In genomic region chr22:49861642-49862407, GRCh38 we compare ENCODE assay signal across 16 cellular contexts. TPM values are rescaled to one million over a fixed set of nuclear protein-coding genes. Genes with fewer than 3 reads are reported as not detected.
DNase-seq lines count a peak whose midpoint lies in the region; ATAC-seq, FAIRE-seq and TF ChIP-seq lines count a peak whose summit lies in the region.
"Had no signal": no experiment of that assay in that cellular context is flagged by ENCODE, and none has a peak within 500 bp of the region (broad histone marks: within the 10 kb centered on the region; RNA-seq: fewer than 3 reads in every experiment).

No MANE protein-coding gene starts in this region.

- peaks cover 54% of the 10 kb centered on the region for H3K4me1 Mint-ChIP-seq in activated naive CD8-positive, alpha-beta T cell (ENCODE audit: low read depth)
- H3K4me1 Mint-ChIP-seq in activated naive CD8-positive, alpha-beta T cell treated with anti-CD3 and anti-CD28 coated beads, Interleukin-2, amount 50 U/mL, for 24 hours, result peaks cover 47% of the 10 kb centered on the region
- H3K4me1 Mint-ChIP-seq in stimulated activated naive B cell treated with anti-CD40 and anti-IgM and Interleukin-4, amounts not matched to agents 10 μg/mL and 1 μg/mL and 100 μg/mL, for 72 hours, result peaks cover 19 to 53% of the 10 kb centered on the region in 2 donors

- H3K36me3 ChIP-seq in Peyer's patch (no peaks in the 10 kb centered on the region), H1 (ENCODE audit: control insufficient read depth in 2 of 4, insufficient read depth in 4 of 4, low read length in 3 of 4) (no peaks in the 10 kb centered on the region)
- H3K36me3 ChIP-seq: adrenal gland had no signal

- no peak overlapping the region for H4K91ac ChIP-seq in H1 (replicated peaks; ENCODE audit: insufficient read length, low read length)

- no peak overlapping the region for H3K4me2 ChIP-seq in H1 (ENCODE audit: insufficient read depth in 1 of 2, low read depth in 2 of 2, low read length in 2 of 2)

- ATAC-seq in activated naive CD8-positive, alpha-beta T cell treated with anti-CD3 and anti-CD28 coated beads, Interleukin-2, amount 50 U/mL, for 24 hours, result no peak
- ATAC-seq in stimulated activated naive B cell treated with anti-CD40 and anti-IgM and Interleukin-4, amounts not matched to agents 10 μg/mL and 1 μg/mL and 100 μg/mL, for 72 hours (replicated peaks), result no peak
- ATAC-seq in activated naive CD4-positive, alpha-beta T cell treated with anti-CD3 and anti-CD28 coated beads, Interleukin-2, amount 50 U/mL, for 72 hours, result no peak
- ATAC-seq: gastrocnemius medialis; stimulated activated effector memory CD8-positive, alpha-beta T cell treated with anti-CD3 and anti-CD28 coated beads, Interleukin-12 subunit alpha, Interleukin-12 subunit beta, amount 100 ng/mL, for 72 hours had no signal

- TF ChIP-seq EP300 in H1 (IDR thresholded peaks at IDR 0.05; ENCODE audit: borderline replicate concordance in 1 of 2, low read depth in 2 of 2, low read length in 2 of 2), result no peak

- H3K27ac Mint-ChIP-seq in activated naive CD8-positive, alpha-beta T cell, result peak overlapping the region; percentile 22
- H3K27ac Mint-ChIP-seq in activated naive CD8-positive, alpha-beta T cell treated with anti-CD3 and anti-CD28 coated beads, Interleukin-2, amount 50 U/mL, for 24 hours, result no peak overlapping the region
- H3K27ac Mint-ChIP-seq in stimulated activated naive B cell treated with anti-CD40 and anti-IgM and Interleukin-4, amounts not matched to agents 10 μg/mL and 1 μg/mL and 100 μg/mL, for 72 hours, result peak overlapping the region; percentile 42
- H3K27ac Mint-ChIP-seq in activated naive CD4-positive, alpha-beta T cell treated with anti-CD3 and anti-CD28 coated beads, Interleukin-2, amount 50 U/mL, for 72 hours, result peak overlapping the region in 1 of 2 donors; percentile 13
- H3K27ac Mint-ChIP-seq: stimulated activated effector memory CD8-positive, alpha-beta T cell treated with anti-CD3 and anti-CD28 coated beads, Interleukin-12 subunit alpha, Interleukin-12 subunit beta, amount 100 ng/mL, for 72 hours had no signal

- H3K27me3 Mint-ChIP-seq in activated naive CD8-positive, alpha-beta T cell, result no peaks in the 10 kb centered on the region
- H3K27me3 Mint-ChIP-seq in activated naive CD8-positive, alpha-beta T cell treated with anti-CD3 and anti-CD28 coated beads, Interleukin-2, amount 50 U/mL, for 24 hours, result no peaks in the 10 kb centered on the region
- H3K27me3 Mint-ChIP-seq in stimulated activated naive B cell treated with anti-CD40 and anti-IgM and Interleukin-4, amounts not matched to agents 10 μg/mL and 1 μg/mL and 100 μg/mL, for 72 hours, result no peaks in the 10 kb centered on the region

- H2BK5ac ChIP-seq in H1 (ENCODE audit: low read depth, low read length), result no peak overlapping the region

- H3K4ac ChIP-seq in H1 (replicated peaks; ENCODE audit: insufficient read length, low read depth, low read length), result no peak overlapping the region

- no peaks in the 10 kb centered on the region for H3K27me3 ChIP-seq in Peyer's patch
- no peaks in the 10 kb centered on the region for H3K27me3 ChIP-seq in H1 (replicated peaks in 1 of 4; ENCODE audit: control insufficient read depth in 3 of 4, extremely low read depth in 1 of 4, insufficient read depth in 3 of 4, low read length in 3 of 4)
- H3K27me3 ChIP-seq: adrenal gland, gastrocnemius medialis had no signal

- H3K18ac ChIP-seq in H1 (ENCODE audit: extremely low read depth, low read length), result no peak overlapping the region

- H2BK15ac ChIP-seq in H1 (ENCODE audit: low read length), result no peak overlapping the region

- H3K9ac ChIP-seq in H1 (replicated peaks in 1 of 4; ENCODE audit: extremely low read depth in 1 of 4, low read depth in 3 of 4, low read length in 3 of 4), result no peak overlapping the region

- no peak overlapping the region for H3K4me3 ChIP-seq in Peyer's patch
- no peak overlapping the region for H3K4me3 ChIP-seq in H1 (ENCODE audit: extremely low read depth in 1 of 4, insufficient read depth in 2 of 4, low read depth in 3 of 4, low read length in 4 of 4)
- H3K4me3 ChIP-seq: adrenal gland, gastrocnemius medialis, HAP-1 had no signal

- no peak overlapping the region for H3K14ac ChIP-seq in H1 (ENCODE audit: insufficient read length)

- peaks cover 16% of the 10 kb centered on the region for H3K36me3 Mint-ChIP-seq in activated naive CD8-positive, alpha-beta T cell
- peaks cover 23% of the 10 kb centered on the region for H3K36me3 Mint-ChIP-seq in activated naive CD8-positive, alpha-beta T cell treated with anti-CD3 and anti-CD28 coated beads, Interleukin-2, amount 50 U/mL, for 24 hours (ENCODE audit: low read depth)
- peaks cover 21 to 33% of the 10 kb centered on the region in 2 donors for H3K36me3 Mint-ChIP-seq in stimulated activated naive B cell treated with anti-CD40 and anti-IgM and Interleukin-4, amounts not matched to agents 10 μg/mL and 1 μg/mL and 100 μg/mL, for 72 hours
- H3K36me3 Mint-ChIP-seq in activated naive CD4-positive, alpha-beta T cell treated with anti-CD3 and anti-CD28 coated beads, Interleukin-2, amount 50 U/mL, for 72 hours, result peaks cover 13 to 31% of the 10 kb centered on the region in 2 donors

- H2BK12ac ChIP-seq in H1 (ENCODE audit: low read depth, low read length), result no peak overlapping the region

- H2BK20ac ChIP-seq in H1 (ENCODE audit: low read length), result no peak overlapping the region

- TF ChIP-seq POLR2A in Peyer's patch (IDR thresholded peaks at IDR 0.05), result no peak
- no peak for TF ChIP-seq POLR2A in H1 (IDR thresholded peaks at IDR 0.05; ENCODE audit: control extremely low read depth in 1 of 2, low read depth in 2 of 2, low read length in 2 of 2)

- H3K23me2 ChIP-seq in H1 (ENCODE audit: low read depth, low read length), result no peaks in the 10 kb centered on the region

- H2AK5ac ChIP-seq in H1 (ENCODE audit: low read depth, low read length), result no peak overlapping the region

- WGBS in H1 (ENCODE audit: extremely low coverage in 1 of 2, insufficient coverage in 1 of 2, insufficient read length in 1 of 2, insufficient replicate concordance in 2 of 2, low coverage in 1 of 2, low lambda C conversion rate in 2 of 2, missing lambda C conversion rate in 1 of 2), 2 experiments, result 85% methylated on average over 28 of the region's 28 CpGs; no CpG with 5 or more reads in 1 of the 2 experiments

- no peak overlapping the region for H3K4me3 Mint-ChIP-seq in activated naive CD8-positive, alpha-beta T cell
- H3K4me3 Mint-ChIP-seq in activated naive CD8-positive, alpha-beta T cell treated with anti-CD3 and anti-CD28 coated beads, Interleukin-2, amount 50 U/mL, for 24 hours, result no peak overlapping the region
- H3K4me3 Mint-ChIP-seq in stimulated activated naive B cell treated with anti-CD40 and anti-IgM and Interleukin-4, amounts not matched to agents 10 μg/mL and 1 μg/mL and 100 μg/mL, for 72 hours, result no peak overlapping the region
- H3K4me3 Mint-ChIP-seq: stimulated activated effector memory CD8-positive, alpha-beta T cell treated with anti-CD3 and anti-CD28 coated beads, Interleukin-12 subunit alpha, Interleukin-12 subunit beta, amount 100 ng/mL, for 72 hours had no signal

- H4K5ac ChIP-seq in H1 (ENCODE audit: insufficient read length, low read depth, low read length), result no peak overlapping the region

- H3K23ac ChIP-seq in H1 (ENCODE audit: insufficient read length), result no peak overlapping the region

- peaks cover 22% of the 10 kb centered on the region for H3K79me1 ChIP-seq in H1 (ENCODE audit: low read depth, low read length)

- H3K27ac ChIP-seq in Peyer's patch (no peak overlapping the region), H1 (ENCODE audit: low read depth, low read length) (no peak overlapping the region)
- H3K27ac ChIP-seq: adrenal gland, gastrocnemius medialis had no signal

- H3K4me1 ChIP-seq in Peyer's patch (peaks cover 0 to 3% (median 0%) of the 10 kb centered on the region in 4 donors), H1 (replicated peaks in 1 of 4; ENCODE audit: control insufficient read depth in 3 of 4, insufficient read depth in 4 of 4, low read length in 3 of 4) (no peaks in the 10 kb centered on the region)
- H3K4me1 ChIP-seq: gastrocnemius medialis, HAP-1 had no signal

- peaks cover 18 to 92% of the 10 kb centered on the region in 2 experiments for H3K79me2 ChIP-seq in H1 (ENCODE audit: control insufficient read depth in 1 of 2, insufficient read depth in 2 of 2, low read length in 2 of 2)

- H3K9me3 ChIP-seq in Peyer's patch, result no peaks in the 10 kb centered on the region
- H3K9me3 ChIP-seq in H1 (ENCODE audit: insufficient read depth in 2 of 2, low read depth in 1 of 2, low read length in 1 of 2), result peaks cover 4 to 5% of the 10 kb centered on the region in 2 experiments; a peak in 1 of 4 replicates

- TF ChIP-seq RAD21 in H1 (IDR thresholded peaks at IDR 0.05 in 1 of 2, conservative IDR thresholded peaks at IDR 0.05 in 1 of 2; ENCODE audit: low read depth in 2 of 2, low read length in 2 of 2), result no peak

- POLR2A ChIA-PET in H1 (lab: Charles Lee; ENCODE audit: partially characterized antibody), result interaction anchor here (1.7 kb wide), 1 partner anchor 9 kb away, joined by 5 read pairs; no protein-coding TSS in a partner anchor

- no peak for FAIRE-seq in H1 (lab: Jason Lieb, UNC)

- H4K20me1 ChIP-seq in H1 (replicated peaks in 1 of 2; ENCODE audit: control insufficient read depth in 1 of 2, insufficient read depth in 2 of 2, low read length in 2 of 2), result peaks cover 14 to 25% of the 10 kb centered on the region in 2 experiments

- no peak overlapping the region for H3K56ac ChIP-seq in H1 (replicated peaks; ENCODE audit: insufficient read length, low read depth, low read length)

- CTCF ChIA-PET in H1 (lab: Charles Lee; ENCODE audit: partially characterized antibody), result interaction anchor here (1.6 kb wide), 1 partner anchor 10 kb away, joined by 3 read pairs; no protein-coding TSS in a partner anchor

- H3K9me3 Mint-ChIP-seq in activated naive CD8-positive, alpha-beta T cell (ENCODE audit: low read depth), result peaks cover 8% of the 10 kb centered on the region
- H3K9me3 Mint-ChIP-seq in activated naive CD8-positive, alpha-beta T cell treated with anti-CD3 and anti-CD28 coated beads, Interleukin-2, amount 50 U/mL, for 24 hours, result peaks cover 14% of the 10 kb centered on the region
- H3K9me3 Mint-ChIP-seq in stimulated activated naive B cell treated with anti-CD40 and anti-IgM and Interleukin-4, amounts not matched to agents 10 μg/mL and 1 μg/mL and 100 μg/mL, for 72 hours, result peaks cover 10 to 13% of the 10 kb centered on the region in 2 donors
- H3K9me3 Mint-ChIP-seq in activated naive CD4-positive, alpha-beta T cell treated with anti-CD3 and anti-CD28 coated beads, Interleukin-2, amount 50 U/mL, for 72 hours, result peaks cover 3 to 11% of the 10 kb centered on the region in 2 donors

- no peak overlapping the region for H2BK120ac ChIP-seq in H1 (replicated peaks; ENCODE audit: low read depth, low read length)

- no peak for DNase-seq in activated naive CD8-positive, alpha-beta T cell treated with anti-CD3 and anti-CD28 coated beads, Interleukin-2, amount 50 U/mL, for 24 hours
- DNase-seq in Peyer's patch (peak in 2 of 3 donors; percentile 18 to 33), H1 (ENCODE audit: low read depth in 1 of 2, low spot score in 2 of 2) (no peak), HK-2 (ENCODE audit: unreplicated experiment) (no peak), EL (no peak)
- DNase-seq in stimulated activated naive B cell treated with anti-CD40 and anti-IgM and Interleukin-4, amounts not matched to agents 10 μg/mL and 1 μg/mL and 100 μg/mL, for 72 hours, result no peak
- no peak for DNase-seq in activated naive CD4-positive, alpha-beta T cell treated with anti-CD3 and anti-CD28 coated beads, Interleukin-2, amount 50 U/mL, for 72 hours (ENCODE audit: low spot score in 2 of 2)
- DNase-seq: activated CD4-positive, CD25-positive, alpha-beta regulatory T cell; activated CD8-positive, alpha-beta memory T cell treated with anti-CD3 and anti-CD28 coated beads, Interleukin-2, amount 50 U/mL, for 4 hours; gastrocnemius medialis; NCI-H146; NCI-H510A had no signal

- no peak overlapping the region; the same call in 1 of the 2 replicates for H4K8ac ChIP-seq in H1 (ENCODE audit: extremely low read depth, insufficient read depth, low read length)

- TF ChIP-seq CTCF in Peyer's patch (IDR thresholded peaks at IDR 0.05), result no peak
- TF ChIP-seq CTCF in H1 (IDR thresholded peaks at IDR 0.05; ENCODE audit: control extremely low read depth in 1 of 3, insufficient read depth in 1 of 3, low read depth in 1 of 3, low read length in 3 of 3), result peak in 2 of 3 experiments; percentile 16 to 20; a peak in 2 of 4 replicates

- H2AFZ ChIP-seq in H1 (ENCODE audit: low read length), result no peak overlapping the region

RNA-seq across cellular contexts. Expression of gene ZBED4, which starts 8.2 kb away (rescaled TPM):
- 10 to 100 TPM; 14.9 to 24.0 (median 20.9) TPM for total RNA-seq in Peyer's patch
- 28.3 TPM in 2 replicates for total RNA-seq in H1 (2021; fragmentation: NEBNext Ultra II Directional; extraction: Animal tissue kit (Norgen Biotek cat#: 25700))
- 11.0 and 14.5 TPM in 2 replicates for polyA plus RNA-seq in H1 (2011; rRNA removed)
- 10.6 TPM for polyA plus RNA-seq in H1 (2011; cell fraction: cytosol; rRNA removed)
- 15.8 TPM for polyA plus RNA-seq in H1 (2011; cell fraction: nucleus; rRNA removed)
- 15.1 to 18.5 TPM (median 17.5 TPM) in 4 replicates for polyA plus RNA-seq in H1 (2012, experiment 1 of 2)
- polyA plus RNA-seq in H1 (2012, experiment 2 of 2), result 7.3 TPM
- polyA plus RNA-seq in H1 (2013, experiment 1 of 2), result 14.2 TPM
- 14.2 TPM for polyA plus RNA-seq in H1 (2013, experiment 2 of 2)
- polyA minus RNA-seq in H1 (2011; rRNA and poly(A)+ RNA removed), result 12.9 and 14.6 TPM in 2 replicates
- 16.2 TPM for polyA minus RNA-seq in H1 (2011; cell fraction: cytosol; rRNA and poly(A)+ RNA removed)
- polyA minus RNA-seq in H1 (2011; cell fraction: nucleus; rRNA and poly(A)+ RNA removed), result 14.9 TPM
- 10 to 100 TPM; 18.4 to 20.7 TPM for total RNA-seq in activated naive CD4-positive, alpha-beta T cell treated with anti-CD3 and anti-CD28 coated beads, Interleukin-2, amount 50 U/mL, for 72 hours

RNA-seq across cellular contexts. Expression of gene BRD1, which starts 34.2 kb away (rescaled TPM):
- total RNA-seq in Peyer's patch, result 100 to 1,000 TPM in 1 of 4 donors, 10 to 100 TPM in 3; 54.1 to 126 (median 78.5) TPM
- total RNA-seq in H1 (2021; fragmentation: NEBNext Ultra II Directional; extraction: Animal tissue kit (Norgen Biotek cat#: 25700)), result 34.0 and 35.7 TPM in 2 replicates
- polyA plus RNA-seq in H1 (2011; rRNA removed), result 6.8 and 11.4 TPM in 2 replicates
- polyA plus RNA-seq in H1 (2011; cell fraction: cytosol; rRNA removed), result 9.0 TPM
- polyA plus RNA-seq in H1 (2011; cell fraction: nucleus; rRNA removed), result 27.1 TPM
- polyA plus RNA-seq in H1 (2012, experiment 1 of 2), result 19.0 to 25.1 TPM (median 23.0 TPM) in 4 replicates
- polyA plus RNA-seq in H1 (2012, experiment 2 of 2), result 15.0 TPM
- polyA plus RNA-seq in H1 (2013, experiment 1 of 2), result 13.9 TPM
- 13.1 TPM for polyA plus RNA-seq in H1 (2013, experiment 2 of 2)
- 10.0 and 12.5 TPM in 2 replicates for polyA minus RNA-seq in H1 (2011; rRNA and poly(A)+ RNA removed)
- 20.6 TPM for polyA minus RNA-seq in H1 (2011; cell fraction: cytosol; rRNA and poly(A)+ RNA removed)
- 24.8 TPM for polyA minus RNA-seq in H1 (2011; cell fraction: nucleus; rRNA and poly(A)+ RNA removed)
- 10 to 100 TPM; 27.7 to 39.0 TPM for total RNA-seq in activated naive CD4-positive, alpha-beta T cell treated with anti-CD3 and anti-CD28 coated beads, Interleukin-2, amount 50 U/mL, for 72 hours

RNA-seq across cellular contexts. Expression of gene ALG12, which starts 56.4 kb away (rescaled TPM):
- total RNA-seq in Peyer's patch, result 10 to 100 TPM; 17.3 to 25.5 (median 22.1) TPM
- total RNA-seq in H1 (2021; fragmentation: NEBNext Ultra II Directional; extraction: Animal tissue kit (Norgen Biotek cat#: 25700)), result 22.5 and 25.0 TPM in 2 replicates
- 13.4 and 24.1 TPM in 2 replicates for polyA plus RNA-seq in H1 (2011; rRNA removed)
- 16.1 TPM for polyA plus RNA-seq in H1 (2011; cell fraction: cytosol; rRNA removed)
- polyA plus RNA-seq in H1 (2011; cell fraction: nucleus; rRNA removed), result 28.5 TPM
- 14.6 to 25.7 TPM (median 22.3 TPM) in 4 replicates for polyA plus RNA-seq in H1 (2012, experiment 1 of 2)
- 19.9 TPM for polyA plus RNA-seq in H1 (2012, experiment 2 of 2)
- polyA plus RNA-seq in H1 (2013, experiment 1 of 2), result 23.8 TPM
- polyA plus RNA-seq in H1 (2013, experiment 2 of 2), result 25.7 TPM
- 20.3 and 23.2 TPM in 2 replicates for polyA minus RNA-seq in H1 (2011; rRNA and poly(A)+ RNA removed)
- 11.2 TPM for polyA minus RNA-seq in H1 (2011; cell fraction: cytosol; rRNA and poly(A)+ RNA removed)
- 7.9 TPM for polyA minus RNA-seq in H1 (2011; cell fraction: nucleus; rRNA and poly(A)+ RNA removed)
- total RNA-seq in activated naive CD4-positive, alpha-beta T cell treated with anti-CD3 and anti-CD28 coated beads, Interleukin-2, amount 50 U/mL, for 72 hours, result 10 to 100 TPM; 14.8 to 15.3 TPM

RNA-seq across cellular contexts. Expression of gene CRELD2, which starts 56.6 kb away (rescaled TPM):
- 10 to 100 TPM; 33.3 to 52.0 (median 41.1) TPM for total RNA-seq in Peyer's patch
- total RNA-seq in H1 (2021; fragmentation: NEBNext Ultra II Directional; extraction: Animal tissue kit (Norgen Biotek cat#: 25700)), result 36.6 and 39.4 TPM in 2 replicates
- polyA plus RNA-seq in H1 (2011; rRNA removed), result 24.5 and 34.3 TPM in 2 replicates
- 35.6 TPM for polyA plus RNA-seq in H1 (2011; cell fraction: cytosol; rRNA removed)
- 52.5 TPM for polyA plus RNA-seq in H1 (2011; cell fraction: nucleus; rRNA removed)
- 19.3 to 35.8 TPM (median 34.6 TPM) in 4 replicates for polyA plus RNA-seq in H1 (2012, experiment 1 of 2)
- polyA plus RNA-seq in H1 (2012, experiment 2 of 2), result 23.7 TPM
- 24.9 TPM for polyA plus RNA-seq in H1 (2013, experiment 1 of 2)
- 26.3 TPM for polyA plus RNA-seq in H1 (2013, experiment 2 of 2)
- 6.1 and 8.2 TPM in 2 replicates for polyA minus RNA-seq in H1 (2011; rRNA and poly(A)+ RNA removed)
- polyA minus RNA-seq in H1 (2011; cell fraction: cytosol; rRNA and poly(A)+ RNA removed), result 8.7 TPM
- 8.0 TPM for polyA minus RNA-seq in H1 (2011; cell fraction: nucleus; rRNA and poly(A)+ RNA removed)
- total RNA-seq in activated naive CD4-positive, alpha-beta T cell treated with anti-CD3 and anti-CD28 coated beads, Interleukin-2, amount 50 U/mL, for 72 hours, result 10 to 100 TPM; 19.1 to 31.0 TPM

Comparison
In these comparisons a context has a peak if more than half of its experiments do, and no peak if none do; other contexts are left out.
1. DNase-seq: peak in Peyer's patch (2 of 3); none in activated naive CD8-positive, alpha-beta T cell treated with anti-CD3 and anti-CD28 coated beads, Interleukin-2, amount 50 U/mL, for 24 hours (single experiment), H1 (0 of 2), stimulated activated naive B cell treated with anti-CD40 and anti-IgM and Interleukin-4, amounts not matched to agents 10 μg/mL and 1 μg/mL and 100 μg/mL, for 72 hours (single experiment), HK-2 (single experiment), EL (single experiment) and activated naive CD4-positive, alpha-beta T cell treated with anti-CD3 and anti-CD28 coated beads, Interleukin-2, amount 50 U/mL, for 72 hours (0 of 2).
2. CTCF ChIP-seq: peak in H1 (2 of 3); none in Peyer's patch (0 of 6).